Comparison of ENCODE assay signal across 10 cellular contexts in the genomic region with DNA sequence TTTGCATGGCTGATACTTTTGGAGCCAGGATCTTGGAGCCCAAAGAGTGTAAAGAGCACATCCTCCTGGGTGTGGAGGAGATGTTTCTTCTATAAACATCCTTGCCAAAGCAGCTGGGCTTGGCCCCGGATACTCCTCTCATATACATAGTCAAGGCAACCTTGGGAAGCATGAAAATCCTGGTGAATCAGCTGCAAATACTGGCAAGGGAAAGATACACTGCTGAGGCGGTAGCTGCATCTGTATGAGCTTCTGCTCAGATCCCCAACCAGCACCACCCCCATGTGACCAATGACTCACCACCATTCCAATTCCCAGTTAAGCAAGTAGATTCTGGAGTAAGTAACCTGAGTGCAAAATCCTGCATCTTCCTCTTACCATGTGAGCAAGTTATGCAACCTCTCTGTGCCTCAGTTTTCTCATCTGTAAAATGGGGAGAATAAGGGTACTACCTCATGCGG.
DNase-seq lines count a peak whose midpoint lies in the region; ATAC-seq, FAIRE-seq and TF ChIP-seq lines count a peak whose summit lies in the region.
"Had no signal": no experiment of that assay in that cellular context is flagged by ENCODE, and none has a peak within 500 bp of the region (broad histone marks: within the 10 kb centered on the region; RNA-seq: fewer than 3 reads in every experiment).

No MANE protein-coding gene starts in this region.

- H2BK5ac ChIP-seq in mesenchymal stem cell (ENCODE audit: low read depth, low read length, poor library complexity, severe bottlenecking), result no peak overlapping the region

- H3K79me1 ChIP-seq in mesenchymal stem cell (replicated peaks; ENCODE audit: low read length, poor library complexity, severe bottlenecking), result no peaks in the 10 kb centered on the region

- no peaks in the 10 kb centered on the region for H3K4me1 ChIP-seq in A549
- H3K4me1 ChIP-seq in mesenchymal stem cell (ENCODE audit: control insufficient read depth, insufficient read depth, low read depth, low read length), result no peaks in the 10 kb centered on the region

- no peak for TF ChIP-seq CTCF in A549 (IDR thresholded peaks at IDR 0.05)

- no peak overlapping the region for H3K27ac ChIP-seq in A549
- no peak overlapping the region for H3K27ac ChIP-seq in epithelial cell of prostate
- no peak overlapping the region for H3K27ac ChIP-seq in mesenchymal stem cell (ENCODE audit: low read length, poor library complexity, severe bottlenecking)
- H3K27ac ChIP-seq: skin epidermis had no signal

- H2AK5ac ChIP-seq in mesenchymal stem cell (ENCODE audit: low read length, severe bottlenecking), result no peak overlapping the region

- DNase-seq in A549 (ENCODE audit: low read depth in 1 of 2, low spot score in 1 of 2) (peak; percentile 7 to 46), LoVo (ENCODE audit: low spot score) (peak; percentile 15), epithelial cell of prostate (ENCODE audit: low read depth, low spot score) (peak; percentile 40), mesenchymal stem cell (peak; percentile 56), superior temporal gyrus (ENCODE audit: extremely low spot score) (no peak), NCI-H2171 treated with DMSO at 0.1 percent for 48 hours (lab: John Stamatoyannopoulos, UW) (no peak)
- DNase-seq: activated T-cell treated with anti-CD3 and anti-CD28 coated beads, Interleukin-2, amount 50 U/mL, for 24 hours had no signal

- no peak overlapping the region for H3K4me2 ChIP-seq in A549
- H3K4me2 ChIP-seq in mesenchymal stem cell (ENCODE audit: low read length, poor library complexity, severe bottlenecking), result no peak overlapping the region

- no peak for TF ChIP-seq EP300 in A549 (IDR thresholded peaks at IDR 0.05)

- H2BK120ac ChIP-seq in mesenchymal stem cell (ENCODE audit: low read depth, low read length), result no peak overlapping the region

- 39% methylated on average over 3 of the region's 3 CpGs for WGBS in A549 (ENCODE audit: missing lambda C conversion rate)
- 51% methylated on average over 2 of the region's 3 CpGs for WGBS in mesenchymal stem cell

- H4K91ac ChIP-seq in mesenchymal stem cell (ENCODE audit: low read length), result no peak overlapping the region

- no peak overlapping the region for H3K23ac ChIP-seq in mesenchymal stem cell (ENCODE audit: low read length in 2 of 2)

- no peak for TF ChIP-seq POLR2A in A549 (IDR thresholded peaks at IDR 0.05; ENCODE audit: low read length)

- H3K9me3 ChIP-seq in A549 (peaks cover 9% of the 10 kb centered on the region; the same call in 1 of the 3 replicates), mesenchymal stem cell (ENCODE audit: control insufficient read depth, low read length) (peaks cover 11% of the 10 kb centered on the region)

- no peak for TF ChIP-seq RAD21 in A549 (conservative IDR thresholded peaks at IDR 0.05 in 1 of 2, IDR thresholded peaks at IDR 0.05 in 1 of 2)

- no peak overlapping the region for H3K4ac ChIP-seq in mesenchymal stem cell (ENCODE audit: low read depth in 1 of 2, low read length in 2 of 2)

- H2BK15ac ChIP-seq in mesenchymal stem cell (ENCODE audit: low read depth, poor library complexity, severe bottlenecking), result no peak overlapping the region

- H3K14ac ChIP-seq in mesenchymal stem cell (ENCODE audit: low read length in 2 of 2), result no peak overlapping the region

- POLR2A ChIA-PET in A549 (lab: Yijun Ruan, JAX), result interaction anchor here (0.7 kb wide), 1 partner anchor 233 kb away, joined by 4 read pairs; no protein-coding TSS in a partner anchor

- no peak overlapping the region for H2AFZ ChIP-seq in mesenchymal stem cell (ENCODE audit: low read depth, low read length)

- peak overlapping the region; percentile 69 for H3K9ac ChIP-seq in mesenchymal stem cell (ENCODE audit: low read length)

- H3K4me3 ChIP-seq in A549 (no peak overlapping the region), mesenchymal stem cell (ENCODE audit: insufficient read depth in 1 of 2, low read depth in 1 of 2, low read length in 2 of 2) (no peak overlapping the region)
- H3K4me3 ChIP-seq: skin epidermis had no signal

- no peaks in the 10 kb centered on the region for H3K36me3 ChIP-seq in mesenchymal stem cell (ENCODE audit: control insufficient read depth in 1 of 2, insufficient read depth in 2 of 2, low read depth in 1 of 2, low read length in 2 of 2)

- peak; percentile 57 to 77 for ATAC-seq in A549
- ATAC-seq in HG02759 (IDR thresholded peaks at IDR 0.05; ENCODE audit: unreplicated experiment), result no peak
- ATAC-seq in HG02623 (IDR thresholded peaks at IDR 0.05; ENCODE audit: unreplicated experiment), result no peak

- H3K18ac ChIP-seq in mesenchymal stem cell (ENCODE audit: low read depth in 1 of 2, low read length in 2 of 2), result no peak overlapping the region

- CTCF ChIA-PET in A549 (lab: Yijun Ruan, JAX), result interaction anchor here (0.7 kb wide), 1 partner anchor 1094 kb away, joined by 3 read pairs; no protein-coding TSS in a partner anchor

- H3K27me3 ChIP-seq in mesenchymal stem cell (ENCODE audit: control insufficient read depth in 1 of 2, insufficient read depth in 1 of 2, low read length in 2 of 2), result no peaks in the 10 kb centered on the region

- FAIRE-seq in A549 (lab: Jason Lieb, UNC), result no peak

- no peak overlapping the region for H4K8ac ChIP-seq in mesenchymal stem cell (ENCODE audit: low read length)

- H2BK12ac ChIP-seq in mesenchymal stem cell (ENCODE audit: low read length in 2 of 2), result no peak overlapping the region

TF ChIP-seq in A549, 52 proteins besides CTCF, POLR2A, EP300 and RAD21:
- TF ChIP-seq FOSL2 (IDR thresholded peaks at IDR 0.05) (no peak), FOSL2 (CRISPR knock-in tag; IDR thresholded peaks at IDR 0.05) (peak; percentile 20; the same call in 1 of the 2 replicates), JUNB (IDR thresholded peaks at IDR 0.05) (0 out of 2 replicates have a peak, but pooled peaks have one; percentile 11), KDM1A (IDR thresholded peaks at IDR 0.05; ENCODE audit: low read depth) (no peak), SMC3 (IDR thresholded peaks at IDR 0.05) (no peak), TFCP2L1 (CRISPR knock-in tag; IDR thresholded peaks at IDR 0.05) (no peak)
- TF ChIP-seq, protein P1, sequence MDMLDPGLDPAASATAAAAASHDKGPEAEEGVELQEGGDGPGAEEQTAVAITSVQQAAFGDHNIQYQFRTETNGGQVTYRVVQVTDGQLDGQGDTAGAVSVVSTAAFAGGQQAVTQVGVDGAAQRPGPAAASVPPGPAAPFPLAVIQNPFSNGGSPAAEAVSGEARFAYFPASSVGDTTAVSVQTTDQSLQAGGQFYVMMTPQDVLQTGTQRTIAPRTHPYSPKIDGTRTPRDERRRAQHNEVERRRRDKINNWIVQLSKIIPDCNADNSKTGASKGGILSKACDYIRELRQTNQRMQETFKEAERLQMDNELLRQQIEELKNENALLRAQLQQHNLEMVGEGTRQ (IDR thresholded peaks at IDR 0.05), result peak; percentile 55; the same call in 1 of the 2 replicates

Comparison
In these comparisons a context has a peak if more than half of its experiments do, and no peak if none do; other contexts are left out.
1. ATAC-seq: peak in A549 (2 of 2); none in HG02759 (single experiment) and HG02623 (single experiment).
2. DNase-seq: peak in A549 (2 of 2), LoVo (single experiment), epithelial cell of prostate (single experiment) and mesenchymal stem cell (single experiment); none in superior temporal gyrus (single experiment) and NCI-H2171 treated with DMSO at 0.1 percent for 48 hours (single experiment).